In genomic region chr4:105345358-105345757, GRCh38 we compare ENCODE assay signal across 21 cellular contexts.
"Had no signal": no experiment of that assay in that cellular context is flagged by ENCODE, and none has a peak within 500 bp of the region (broad histone marks: within the 10 kb centered on the region; RNA-seq: fewer than 3 reads in every experiment).

No MANE protein-coding gene starts in this region.

- DNase-seq: colonic mucosa; cortex of kidney; effector CD8-positive, alpha-beta T cell; effector memory CD8-positive, alpha-beta T cell; endodermal cell; erythroblast; esophagus squamous epithelium; foreskin fibroblast; foreskin melanocyte; gastrocnemius medialis; glutamatergic neuron; head of caudate nucleus; heart right ventricle; hippocampal formation; left cardiac atrium; left ventricle myocardium inferior; lower lobe of right lung; mesenchymal stem cell; mucosa of descending colon; naive B cell had no signal

- H3K4me3 ChIP-seq: colonic mucosa, esophagus squamous epithelium, gastrocnemius medialis, heart right ventricle, left ventricle myocardium inferior, lower lobe of right lung, mucosa of descending colon had no signal

- ATAC-seq: effector memory CD8-positive, alpha-beta T cell; esophagus mucosa; gastrocnemius medialis; heart right ventricle; left cardiac atrium; lower lobe of right lung; mucosa of descending colon had no signal
